In the genomic region with DNA sequence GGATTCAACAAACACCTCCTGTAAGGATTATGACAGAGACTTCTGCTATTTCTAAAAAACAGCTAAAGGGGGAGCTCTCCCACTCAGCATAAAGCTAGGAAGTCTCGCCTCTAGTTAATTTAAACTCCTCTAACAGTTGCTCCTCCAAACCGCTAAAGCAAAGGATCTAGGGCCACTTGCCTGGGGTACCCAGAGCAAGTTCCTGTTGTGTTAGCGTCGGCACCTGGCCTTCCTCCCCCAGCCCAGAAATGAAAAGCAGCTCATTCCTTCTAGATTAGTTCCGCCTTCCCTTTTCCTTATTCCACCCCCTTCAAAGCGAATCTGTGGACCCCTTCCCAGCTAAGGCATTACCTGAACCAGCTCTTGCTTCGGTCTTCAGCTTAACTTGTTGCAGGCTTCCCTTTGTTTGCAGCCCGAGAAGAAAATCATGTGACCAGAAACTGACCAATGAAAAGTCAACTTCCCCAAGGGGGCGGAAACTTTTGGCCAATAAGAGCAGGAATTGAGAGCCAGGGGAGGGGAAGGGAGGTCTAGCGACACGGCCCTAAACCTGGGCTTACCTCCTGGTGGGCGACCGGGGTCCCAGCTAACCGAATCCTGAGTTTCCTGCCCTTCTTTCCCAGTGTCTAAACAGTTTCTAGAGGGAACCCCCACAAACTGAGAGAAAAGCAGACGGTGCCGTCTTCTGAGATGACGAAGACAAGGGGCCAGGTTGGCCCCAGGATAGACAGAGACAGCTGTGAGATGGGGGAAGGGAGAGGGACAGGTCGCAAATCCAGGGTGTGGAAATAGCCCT, we compare ENCODE assay signal across 8 cellular contexts. TPM values are rescaled to one million over a fixed set of nuclear protein-coding genes. Genes with fewer than 3 reads are reported as not detected.
A peak's percentile ranks its signal among the peaks of the same experiment; 100 is the strongest.
DNase-seq lines count a peak whose midpoint lies in the region; ATAC-seq and TF ChIP-seq lines count a peak whose summit lies in the region.

A gene with protein sequence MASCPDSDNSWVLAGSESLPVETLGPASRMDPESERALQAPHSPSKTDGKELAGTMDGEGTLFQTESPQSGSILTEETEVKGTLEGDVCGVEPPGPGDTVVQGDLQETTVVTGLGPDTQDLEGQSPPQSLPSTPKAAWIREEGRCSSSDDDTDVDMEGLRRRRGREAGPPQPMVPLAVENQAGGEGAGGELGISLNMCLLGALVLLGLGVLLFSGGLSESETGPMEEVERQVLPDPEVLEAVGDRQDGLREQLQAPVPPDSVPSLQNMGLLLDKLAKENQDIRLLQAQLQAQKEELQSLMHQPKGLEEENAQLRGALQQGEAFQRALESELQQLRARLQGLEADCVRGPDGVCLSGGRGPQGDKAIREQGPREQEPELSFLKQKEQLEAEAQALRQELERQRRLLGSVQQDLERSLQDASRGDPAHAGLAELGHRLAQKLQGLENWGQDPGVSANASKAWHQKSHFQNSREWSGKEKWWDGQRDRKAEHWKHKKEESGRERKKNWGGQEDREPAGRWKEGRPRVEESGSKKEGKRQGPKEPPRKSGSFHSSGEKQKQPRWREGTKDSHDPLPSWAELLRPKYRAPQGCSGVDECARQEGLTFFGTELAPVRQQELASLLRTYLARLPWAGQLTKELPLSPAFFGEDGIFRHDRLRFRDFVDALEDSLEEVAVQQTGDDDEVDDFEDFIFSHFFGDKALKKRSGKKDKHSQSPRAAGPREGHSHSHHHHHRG (minus strand): TSS at position 382 of the 796 bp plus-strand sequence. CDS start 2,378 bp downstream, outside the sequence.

- H3K79me2 ChIP-seq in PC-9 (ENCODE audit: low read depth) = peaks cover 10% of the 10 kb centered on the region

- H3K9me3 ChIP-seq in KOPT-K1 (ENCODE audit: insufficient read depth, low read length, poor library complexity, severe bottlenecking) (no peaks in the 10 kb centered on the region), PC-9 (ENCODE audit: insufficient read depth, low read depth) (no peaks in the 10 kb centered on the region), mononuclear cell (ENCODE audit: low read depth, low read length) (no peaks in the 10 kb centered on the region)

- peaks cover 14% of the 10 kb centered on the region for H3K4me1 ChIP-seq in PC-9 (replicated peaks; ENCODE audit: insufficient read depth)
- peaks cover 77% of the 10 kb centered on the region for H3K4me1 ChIP-seq in mononuclear cell (ENCODE audit: insufficient read depth, low read length)

- H3K4me3 ChIP-seq in PC-9 (peak within 1 kb of the TSS; percentile 75), mononuclear cell (ENCODE audit: low read length) (peak within 1 kb of the TSS; percentile 78)

- no peaks in the 10 kb centered on the region for H3K9me2 ChIP-seq in PC-9 (ENCODE audit: insufficient read depth)

- H3K9me3 Mint-ChIP-seq in Calu3 (ENCODE audit: low read depth, unreplicated experiment) = no peaks in the 10 kb centered on the region

- peak within 1 kb of the TSS; percentile 76 for H2AFZ ChIP-seq in PC-9

- peak; percentile 68 for ATAC-seq in GM21529 (IDR thresholded peaks at IDR 0.05; ENCODE audit: unreplicated experiment)

- DNase-seq in Calu3 (peak; percentile 89), PC-9 (peak; percentile 82 to 84), epithelial cell of prostate (ENCODE audit: low read depth, low spot score) (no peak)
- peak; percentile 69 for DNase-seq in activated T-cell treated with anti-CD3 and anti-CD28 coated beads, Interleukin-2, amount 50 U/mL, for 1 hour
- peak; percentile 59 to 62 for DNase-seq in stimulated activated CD8-positive, alpha-beta memory T cell treated with anti-CD3 and anti-CD28 coated beads, Interleukin-4, amount 100 ng/mL, for 4 hours (ENCODE audit: low read depth in 2 of 2, low spot score in 1 of 2)

- TF ChIP-seq CTCF in Calu3 (IDR thresholded peaks at IDR 0.05; ENCODE audit: unreplicated experiment) (peak; percentile 23), PC-9 (conservative IDR thresholded peaks at IDR 0.05) (peak; percentile 56; the same call in 1 of the 2 replicates)

- no peaks in the 10 kb centered on the region for H3K27me3 Mint-ChIP-seq in Calu3 (ENCODE audit: unreplicated experiment)

- peak within 1 kb of the TSS; percentile 94 for H3K27ac ChIP-seq in KOPT-K1 (ENCODE audit: low read depth, low read length, poor library complexity, severe bottlenecking)
- 0 out of 2 replicates have a peak within 1 kb of the TSS, but pooled peaks have one; percentile 16 for H3K27ac ChIP-seq in PC-9
- H3K27ac ChIP-seq in epithelial cell of prostate = peak within 1 kb of the TSS; percentile 40

- CTCF ChIA-PET in Calu3 (lab: Charles Lee) = interaction anchor here (0.7 to 3.0 kb wide), 14 partner anchors 12 to 399 kb away, joined by 3 to 10 read pairs (median 4); a partner anchor contains a TSS
- CTCF ChIA-PET in PC-9 (lab: Charles Lee) = interaction anchor here (0.5 to 0.9 kb wide), 6 partner anchors 9 to 396 kb away, joined by 3 to 9 read pairs (median 4); a partner anchor contains a TSS

- peaks cover 67% of the 10 kb centered on the region for H3K36me3 Mint-ChIP-seq in Calu3 (ENCODE audit: insufficient read depth, unreplicated experiment)

- H3K36me3 ChIP-seq in KOPT-K1 (ENCODE audit: insufficient read depth, low read length) (peaks cover 26% of the 10 kb centered on the region), PC-9 (ENCODE audit: low read depth) (no peaks in the 10 kb centered on the region)

- peaks cover 39% of the 10 kb centered on the region for H3K4me1 Mint-ChIP-seq in Calu3 (ENCODE audit: low read depth, unreplicated experiment)

- BruUV-seq in Calu3 (replicated peaks; lab: Mats Ljungman, UMichigan) = no TSS peak
- BruUV-seq in PC-9 (replicated peaks; lab: Mats Ljungman, UMichigan) = no TSS peak

- POLR2A ChIA-PET in PC-9 (lab: Charles Lee; ENCODE audit: unreplicated experiment) = interaction anchor here (0.7 to 1.3 kb wide), 7 partner anchors 10 to 56 kb away, joined by 4 to 8 read pairs (median 5); a partner anchor contains a TSS

- H3K27me3 ChIP-seq in PC-9 (ENCODE audit: insufficient read depth, low read depth) (no peaks in the 10 kb centered on the region), mononuclear cell (ENCODE audit: insufficient read depth, low read length) (no peaks in the 10 kb centered on the region)

- H3K4me3 Mint-ChIP-seq in Calu3 (ENCODE audit: low read depth, unreplicated experiment) = peak within 1 kb of the TSS; percentile 80

- intact Hi-C loops in Calu3 (cut with micrococcal nuclease; ENCODE audit: unreplicated experiment) (no loop called here), PC-9 (cut with micrococcal nuclease; ENCODE audit: unreplicated experiment) (loop anchor here (1.0 kb wide), 1 partner anchor 17 kb away; no protein-coding TSS in a partner anchor)

- no peaks in the 10 kb centered on the region for H4K20me1 ChIP-seq in PC-9 (ENCODE audit: insufficient read depth)

- peaks cover 19% of the 10 kb centered on the region for H3F3A ChIP-seq in PC-9 (ENCODE audit: insufficient read depth, low read depth)

- H3K27ac Mint-ChIP-seq in Calu3 (ENCODE audit: unreplicated experiment) = peak within 1 kb of the TSS; percentile 70

- H3K4me2 ChIP-seq in PC-9 = peak within 1 kb of the TSS; percentile 91

RNA-seq across cellular contexts. Expression of the gene that starts here (rescaled TPM):
- total RNA-seq in Calu3 (2022) (48.1 and 49.6 TPM in 2 replicates), PC-9 (2021) (36.3 and 40.2 TPM in 2 replicates), mononuclear cell (125 TPM)

Comparison
In these comparisons a context has a peak if more than half of its experiments do, and no peak if none do; other contexts are left out.
1. H3K27ac ChIP-seq: peak in every context shown above with its lines; median percentile 94 in KOPT-K1; 40 in epithelial cell of prostate; 16 in PC-9.